8 cellular contexts compared by ENCODE assay signal in genomic region chr3:197627160-197627771, GRCh38.
DNase-seq lines count a peak whose midpoint lies in the region; ATAC-seq and TF ChIP-seq lines count a peak whose summit lies in the region.
"Not testable (repeated sequence)": the region's sequence is repeated elsewhere in the genome, so short reads cannot be mapped to it uniquely, and the experiment has no call there.

No MANE protein-coding gene starts in this region.

- intact Hi-C loops in HCT116 (cut with micrococcal nuclease) = not testable (repeated sequence)

- BruUV-seq in HCT116 (replicated peaks; lab: Mats Ljungman, UMichigan) = not testable (repeated sequence)

- H3K9me3 ChIP-seq in HCT116 (ENCODE audit: control insufficient read depth in 1 of 2, insufficient read depth in 1 of 2, low read depth in 1 of 2, low read length in 2 of 2); neutrophil: not testable (repeated sequence)

- H3K9me2 ChIP-seq in HCT116 (ENCODE audit: insufficient read depth) = not testable (repeated sequence)

- H3K4me3 Mint-ChIP-seq in WTC11 = peak overlapping the region; percentile 83
- peak overlapping the region; percentile 73 for H3K4me3 Mint-ChIP-seq in central memory CD8-positive, alpha-beta T cell

- DNase-seq in HCT116 (ENCODE audit: low read depth, low spot score); WTC11 (ENCODE audit: low spot score); central memory CD8-positive, alpha-beta T cell (ENCODE audit: low spot score in 2 of 2): not testable (repeated sequence)

- not testable (repeated sequence) for H2AFZ ChIP-seq in HCT116 (ENCODE audit: low read depth, low read length, poor library complexity, severe bottlenecking)

- H3K36me3 Mint-ChIP-seq in WTC11; central memory CD8-positive, alpha-beta T cell (ENCODE audit: insufficient read depth): not testable (repeated sequence)

- not testable (repeated sequence) for H3K27me3 Mint-ChIP-seq in WTC11 (ENCODE audit: low read depth); central memory CD8-positive, alpha-beta T cell

- 0% methylated on average over 19 of the region's 67 CpGs for WGBS in urinary bladder

- H3K4me1 Mint-ChIP-seq in WTC11; central memory CD8-positive, alpha-beta T cell: not testable (repeated sequence)

- TF ChIP-seq RAD21 in HCT116 (IDR thresholded peaks at IDR 0.05; ENCODE audit: low read depth) = not testable (repeated sequence)

- H3K4me2 ChIP-seq in HCT116 (ENCODE audit: low read length) = 0 out of 2 replicates have a peak overlapping the region, but pooled peaks have one; percentile 14

- not testable (repeated sequence) for H3K9me3 Mint-ChIP-seq in WTC11; central memory CD8-positive, alpha-beta T cell

- not testable (repeated sequence) for H3K27me3 ChIP-seq in HCT116 (ENCODE audit: insufficient read depth, low read length); neutrophil

- H3K4me3 ChIP-seq in HCT116 (replicated peaks in 1 of 2; ENCODE audit: low read depth in 1 of 2, low read length in 2 of 2) = peak overlapping the region; percentile 50 to 59
- H3K4me3 ChIP-seq in iPS-11a (ENCODE audit: low read depth, low read length) = peak overlapping the region; percentile 43
- peak overlapping the region; percentile 68 to 82 for H3K4me3 ChIP-seq in neutrophil (ENCODE audit: low read depth in 1 of 2, low read length in 1 of 2)
- H3K4me3 ChIP-seq in urinary bladder (ENCODE audit: low read depth, low read length) = peak overlapping the region; percentile 51

- H3K27ac ChIP-seq in HCT116 (ENCODE audit: low read depth, low read length) (peak overlapping the region; percentile 53; the same call in 1 of the 2 replicates), neutrophil (peak overlapping the region; percentile 25), urinary bladder (ENCODE audit: low read depth) (peak overlapping the region; percentile 55)

- not testable (repeated sequence) for H3K4me1 ChIP-seq in HCT116 (ENCODE audit: control insufficient read depth in 1 of 2, insufficient read depth in 2 of 2, low read length in 2 of 2); neutrophil (ENCODE audit: control insufficient read depth in 1 of 2, insufficient read depth in 1 of 2, low read depth in 1 of 2, low read length in 1 of 2); urinary bladder (ENCODE audit: insufficient read depth)

- RAD21 ChIA-PET in HCT116 (lab: Charles Lee; ENCODE audit: low non-redundant PET in 1 of 2, low total read pairs in 2 of 2, uncharacterized antibody in 2 of 2, unreplicated experiment in 2 of 2) = not testable (repeated sequence)

- CTCF ChIA-PET in HCT116 (lab: Charles Lee); WTC11 (lab: Charles Lee): not testable (repeated sequence)

- TF ChIP-seq POLR2A in HCT116 (IDR thresholded peaks at IDR 0.05; ENCODE audit: borderline replicate concordance, extremely low read depth, insufficient read depth, insufficient read length) = not testable (repeated sequence)

- peak; percentile 9 for ATAC-seq in GM18519 (IDR thresholded peaks at IDR 0.05; ENCODE audit: low FRiP score, unreplicated experiment)
- peak; percentile 74 for ATAC-seq in HCT116
- ATAC-seq in HG03469 (IDR thresholded peaks at IDR 0.05; ENCODE audit: unreplicated experiment) = peak; percentile 20
- peak; percentile 54 for ATAC-seq in WTC11
- ATAC-seq in central memory CD8-positive, alpha-beta T cell (replicated peaks; ENCODE audit: extremely low read depth, poor library complexity, severe bottlenecking) = peak; percentile 35

- peak overlapping the region; percentile 67; the same call in 1 of the 2 replicates for H3K9ac ChIP-seq in HCT116 (ENCODE audit: low read length)

- peaks cover 15% of the 10 kb centered on the region for H3K79me2 ChIP-seq in HCT116 (ENCODE audit: insufficient read depth, low read length)

- not testable (repeated sequence) for TF ChIP-seq CTCF in HCT116 (IDR thresholded peaks at IDR 0.05 in 2 of 3, conservative IDR thresholded peaks at IDR 0.05 in 1 of 3; ENCODE audit: borderline replicate concordance in 1 of 3, insufficient read depth in 1 of 3, low read depth in 2 of 3, low read length in 2 of 3); WTC11 (IDR thresholded peaks at IDR 0.05); neutrophil (IDR thresholded peaks at IDR 0.05)

- H3K27ac Mint-ChIP-seq in WTC11; central memory CD8-positive, alpha-beta T cell (ENCODE audit: low read depth): not testable (repeated sequence)

- POLR2A ChIA-PET in HCT116 (lab: Charles Lee); WTC11 (lab: Charles Lee): not testable (repeated sequence)

- not testable (repeated sequence) for H4K20me1 ChIP-seq in HCT116 (ENCODE audit: insufficient read depth)

- not testable (repeated sequence) for H3K36me3 ChIP-seq in HCT116 (ENCODE audit: control insufficient read depth in 1 of 2, insufficient read depth in 2 of 2, low read length in 2 of 2); neutrophil; urinary bladder (ENCODE audit: insufficient read depth)

Comparison
In these comparisons a context has a peak if more than half of its experiments do, and no peak if none do; other contexts are left out.
1. ATAC-seq: peak in every context shown above with its lines; median percentile 74 in HCT116; 54 in WTC11; 35 in central memory CD8-positive, alpha-beta T cell; 20 in HG03469; 9 in GM18519.